ENCODE assay signal across 19 cellular contexts in genomic region chr13:47875206-47875605, GRCh38.
A peak's percentile ranks its signal among the peaks of the same experiment; 100 is the strongest.
DNase-seq lines count a peak whose midpoint lies in the region; TF ChIP-seq lines count a peak whose summit lies in the region.
"Had no signal": no experiment of that assay in that cellular context is flagged by ENCODE, and none has a peak within 500 bp of the region (broad histone marks: within the 10 kb centered on the region; RNA-seq: fewer than 3 reads in every experiment).

No MANE protein-coding gene starts in this region.

- DNase-seq in HL-60 (ENCODE audit: low read depth in 1 of 2, low spot score in 1 of 2) (peak; percentile 39 to 78), NB4 (ENCODE audit: low read depth) (peak; percentile 40), SKM-1 treated with dmso at 0.1 percent for 144 hours (lab: John Stamatoyannopoulos, UW; ENCODE audit: unreplicated experiment) (peak; percentile 15), nephron progenitor cell (no peak), brain microvascular endothelial cell (no peak), NCI-H187 (lab: John Stamatoyannopoulos, UW) (no peak)
- no peak for DNase-seq in activated CD4-positive, CD25-positive, alpha-beta regulatory T cell (lab: John Stamatoyannopoulos, UW)
- DNase-seq: CD8-positive, alpha-beta memory T cell; EL; H9; IMR-90; NCI-H1048; NCI-H1436 treated with DMSO at 0.1 percent for 48 hours; NCI-H2081; NCI-H510A; NCI-H774; SHP77; T-helper 2 cell had no signal

- H3K27me3 Mint-ChIP-seq in nephron progenitor cell (ENCODE audit: low read depth, poor library complexity), result peaks cover 4% of the 10 kb centered on the region
- H3K27me3 Mint-ChIP-seq: B cell had no signal

- peaks cover 7% of the 10 kb centered on the region for H3K36me3 Mint-ChIP-seq in nephron progenitor cell (ENCODE audit: low read depth)

- H3K27me3 ChIP-seq in HL-60 (ENCODE audit: insufficient read depth, poor library complexity, severe bottlenecking), result no peaks in the 10 kb centered on the region
- H3K27me3 ChIP-seq in brain microvascular endothelial cell (replicated peaks), result no peaks in the 10 kb centered on the region

- H3K4me3 ChIP-seq in HL-60 (replicated peaks; ENCODE audit: insufficient read depth, low read length) (no peak overlapping the region), NB4 (ENCODE audit: low read depth, low read length) (no peak overlapping the region), brain microvascular endothelial cell (ENCODE audit: low read depth, low read length) (no peak overlapping the region)

- TF ChIP-seq POLR2A in NB4 (IDR thresholded peaks at IDR 0.05; ENCODE audit: extremely low read depth, insufficient read length), result no peak

- H3K4me3 Mint-ChIP-seq in nephron progenitor cell, result no peak overlapping the region
- H3K4me3 Mint-ChIP-seq: B cell; CD8-positive, alpha-beta memory T cell; H9 had no signal

- no peak overlapping the region for H3K27ac ChIP-seq in HL-60 (replicated peaks)
- no peak overlapping the region for H3K27ac ChIP-seq in brain microvascular endothelial cell

- peaks cover 30% of the 10 kb centered on the region for H3K9me3 Mint-ChIP-seq in nephron progenitor cell

- in situ Hi-C loops in brain microvascular endothelial cell (cut with HindIII; ENCODE audit: low pct_ligation_motif_present, low sequenced_read_pairs), result no loop called here

- TF ChIP-seq CTCF in HL-60 (IDR thresholded peaks at IDR 0.05; ENCODE audit: insufficient read depth, low read length) (no peak), NB4 (IDR thresholded peaks at IDR 0.05; ENCODE audit: low read depth, low read length) (no peak), nephron progenitor cell (IDR thresholded peaks at IDR 0.05) (no peak), brain microvascular endothelial cell (IDR thresholded peaks at IDR 0.05; ENCODE audit: low read depth, low read length, missing control alignments) (no peak)

- H3K36me3 ChIP-seq in brain microvascular endothelial cell (replicated peaks), result no peaks in the 10 kb centered on the region

- H3K27ac Mint-ChIP-seq in nephron progenitor cell, result no peak overlapping the region
- H3K27ac Mint-ChIP-seq: B cell; CD8-positive, alpha-beta memory T cell; H9 had no signal

- H3K4me1 Mint-ChIP-seq in nephron progenitor cell, result no peaks in the 10 kb centered on the region
- H3K4me1 Mint-ChIP-seq: B cell; CD8-positive, alpha-beta memory T cell; H9 had no signal

Comparison
In these comparisons a context has a peak if more than half of its experiments do, and no peak if none do; other contexts are left out.
1. DNase-seq: peak in HL-60 (2 of 2), NB4 (single experiment) and SKM-1 treated with dmso at 0.1 percent for 144 hours (single experiment); none in nephron progenitor cell (single experiment), activated CD4-positive, CD25-positive, alpha-beta regulatory T cell (0 of 4), brain microvascular endothelial cell (single experiment) and NCI-H187 (0 of 2).